Comparison of ENCODE assay signal across 16 cellular contexts in the genomic region with DNA sequence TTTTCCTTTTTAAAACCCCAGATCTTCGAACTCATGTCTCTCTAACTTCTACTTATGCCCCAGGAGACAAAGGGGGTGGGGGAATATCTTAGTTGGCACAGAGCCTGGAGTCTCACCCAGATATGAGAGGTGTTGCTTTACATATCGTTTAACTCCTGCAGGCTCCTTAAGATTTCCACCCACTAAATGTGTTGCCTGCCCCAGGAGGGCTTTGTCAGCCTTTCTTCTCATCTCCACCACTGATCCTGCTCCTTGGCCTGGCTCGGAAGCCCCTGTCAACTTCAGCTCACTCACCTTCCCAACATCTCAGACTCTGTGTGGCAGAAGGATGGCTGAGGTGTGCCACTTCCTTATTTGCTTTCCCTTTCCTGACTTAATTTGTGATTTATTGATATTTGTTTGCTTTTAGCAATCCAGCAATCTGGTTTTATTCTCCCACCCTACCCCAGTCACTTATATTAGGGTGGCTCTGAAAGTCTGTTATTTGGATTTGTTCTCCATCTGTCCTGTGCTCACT.
"Had no signal": no experiment of that assay in that cellular context is flagged by ENCODE, and none has a peak within 500 bp of the region (broad histone marks: within the 10 kb centered on the region; RNA-seq: fewer than 3 reads in every experiment).

No MANE protein-coding gene starts in this region.

- H3K4me1 Mint-ChIP-seq: activated naive CD8-positive, alpha-beta T cell treated with anti-CD3 and anti-CD28 coated beads, Interleukin-2, amount 10 ng/mL, durations not matched to agents 7 days and 5 days; memory B cell had no signal

- DNase-seq: activated CD4-positive, alpha-beta T cell treated with anti-CD3 and anti-CD28 coated beads for 48 hours; activated CD8-positive, alpha-beta memory T cell treated with anti-CD3 and anti-CD28 coated beads, Interleukin-2, amount 50 U/mL, for 48 hours; activated CD8-positive, alpha-beta T cell treated with anti-CD3 and anti-CD28 coated beads, Interleukin-2, amount 10 ng/mL, durations not matched to agents 7 days and 5 days; activated naive CD8-positive, alpha-beta T cell treated with anti-CD3 and anti-CD28 coated beads, Interleukin-2, amount 10 ng/mL, durations not matched to agents 7 days and 5 days; anterior cingulate cortex; endodermal cell; erythroblast; left ventricle myocardium inferior; occipital lobe; psoas muscle; stimulated activated CD4-positive, alpha-beta T cell treated with anti-CD3 and anti-CD28 coated beads, Interleukin-2, amount 100 ng/mL, for 24 hours; stimulated activated naive CD4-positive, alpha-beta T cell; upper lobe of right lung had no signal

- H3K4me3 Mint-ChIP-seq: activated CD8-positive, alpha-beta T cell treated with anti-CD3 and anti-CD28 coated beads, Interleukin-2, amount 10 ng/mL, durations not matched to agents 7 days and 5 days; activated naive CD8-positive, alpha-beta T cell treated with anti-CD3 and anti-CD28 coated beads, Interleukin-2, amount 10 ng/mL, durations not matched to agents 7 days and 5 days; endodermal cell; memory B cell; nephron; WTC11 had no signal

- H3K27ac Mint-ChIP-seq: activated CD8-positive, alpha-beta T cell treated with anti-CD3 and anti-CD28 coated beads, Interleukin-2, amount 10 ng/mL, durations not matched to agents 7 days and 5 days; activated naive CD8-positive, alpha-beta T cell treated with anti-CD3 and anti-CD28 coated beads, Interleukin-2, amount 10 ng/mL, durations not matched to agents 7 days and 5 days; endodermal cell; memory B cell; nephron; WTC11 had no signal

- H3K36me3 Mint-ChIP-seq: activated naive CD8-positive, alpha-beta T cell treated with anti-CD3 and anti-CD28 coated beads, Interleukin-2, amount 10 ng/mL, durations not matched to agents 7 days and 5 days; memory B cell had no signal

- H3K9me3 Mint-ChIP-seq: activated naive CD8-positive, alpha-beta T cell treated with anti-CD3 and anti-CD28 coated beads, Interleukin-2, amount 10 ng/mL, durations not matched to agents 7 days and 5 days had no signal
